Comparison of ENCODE assay signal across 27 cellular contexts in genomic region chr3:49529567-49529966, GRCh38. TPM values are rescaled to one million over a fixed set of nuclear protein-coding genes. Genes with fewer than 3 reads are reported as not detected.
DNase-seq lines count a peak whose midpoint lies in the region; ATAC-seq, FAIRE-seq and TF ChIP-seq lines count a peak whose summit lies in the region.
"Had no signal": no experiment of that assay in that cellular context is flagged by ENCODE, and none has a peak within 500 bp of the region (broad histone marks: within the 10 kb centered on the region; RNA-seq: fewer than 3 reads in every experiment).

No MANE protein-coding gene starts in this region.

- no TSS peak for BruUV-seq in HepG2 (replicated peaks; lab: Mats Ljungman, UMichigan)

- POLR2A ChIA-PET in activated CD4-positive, alpha-beta T cell treated with anti-CD3 and anti-CD28 coated beads for 36 hours (lab: Charles Lee) = no interaction called here
- POLR2A ChIA-PET in HepG2 (lab: Yijun Ruan, JAX) = no interaction called here

- CTCF ChIA-PET in activated CD4-positive, alpha-beta T cell treated with anti-CD3 and anti-CD28 coated beads for 36 hours (lab: Charles Lee) = interaction anchor here (0.6 to 2.3 kb wide), 4 partner anchors 9 to 177 kb away, joined by 3 to 13 read pairs (median 3); no protein-coding TSS in a partner anchor
- CTCF ChIA-PET in HepG2 (lab: Yijun Ruan, JAX; ENCODE audit: low intra/inter-chr PET ratio, low total read pairs) = no interaction called here

- H3K9me3 Mint-ChIP-seq in activated CD4-positive, alpha-beta T cell treated with anti-CD3 and anti-CD28 coated beads for 36 hours (ENCODE audit: low read depth) = no peaks in the 10 kb centered on the region
- no peaks in the 10 kb centered on the region for H3K9me3 Mint-ChIP-seq in activated T-helper 2 cell treated with anti-CD3 and anti-CD28 coated beads, Interferon-gamma antibody, Interleukin-2, Interleukin-4, amounts not matched to agents 10 μg/mL and 5 μg/mL and 100 μg/mL, durations not matched to agents 14 hours and 24 hours and 36 hours
- H3K9me3 Mint-ChIP-seq: CD4-positive, alpha-beta T cell; naive B cell had no signal

- no peak overlapping the region for H3K9ac ChIP-seq in HepG2 (ENCODE audit: insufficient read depth, low read depth, low read length)

- no peak overlapping the region for H3K4me3 Mint-ChIP-seq in activated CD4-positive, alpha-beta T cell treated with anti-CD3 and anti-CD28 coated beads for 36 hours
- H3K4me3 Mint-ChIP-seq in activated T-helper 2 cell treated with anti-CD3 and anti-CD28 coated beads, Interferon-gamma antibody, Interleukin-2, Interleukin-4, amounts not matched to agents 10 μg/mL and 5 μg/mL and 100 μg/mL, durations not matched to agents 14 hours and 24 hours and 36 hours (ENCODE audit: low read depth) = no peak overlapping the region
- H3K4me3 Mint-ChIP-seq: CD4-positive, alpha-beta T cell had no signal

- H3K27me3 ChIP-seq in gastrocnemius medialis = no peaks in the 10 kb centered on the region
- H3K27me3 ChIP-seq in HepG2 (ENCODE audit: control insufficient read depth in 1 of 2, insufficient read depth in 2 of 2, low read length in 2 of 2) = no peaks in the 10 kb centered on the region
- H3K27me3 ChIP-seq: gastroesophageal sphincter, stomach, tibial artery had no signal

- H3K36me3 Mint-ChIP-seq in activated CD4-positive, alpha-beta T cell treated with anti-CD3 and anti-CD28 coated beads for 36 hours (ENCODE audit: low read depth) = peaks cover 25% of the 10 kb centered on the region
- H3K36me3 Mint-ChIP-seq in activated T-helper 2 cell treated with anti-CD3 and anti-CD28 coated beads, Interferon-gamma antibody, Interleukin-2, Interleukin-4, amounts not matched to agents 10 μg/mL and 5 μg/mL and 100 μg/mL, durations not matched to agents 14 hours and 24 hours and 36 hours (ENCODE audit: low read depth) = peaks cover 39% of the 10 kb centered on the region

- intact Hi-C loops in activated CD4-positive, alpha-beta T cell treated with anti-CD3 and anti-CD28 coated beads for 36 hours (cut with DNase I, micrococcal nuclease) = no loop called here
- intact Hi-C loops in activated T-helper 2 cell treated with anti-CD3 and anti-CD28 coated beads, Interferon-gamma antibody, Interleukin-2, Interleukin-4, amounts not matched to agents 10 μg/mL and 5 μg/mL and 100 μg/mL, durations not matched to agents 14 hours and 24 hours and 36 hours (cut with micrococcal nuclease) = loop anchor here (2.0 kb wide), 1 partner anchor 59 kb away; the partner anchor contains the start of gene DAG1
- intact Hi-C loops in gastrocnemius medialis (cut with DNase I; ENCODE audit: low total_unique reads) = no loop called here
- intact Hi-C loops in HepG2 (cut with micrococcal nuclease; ENCODE audit: unreplicated experiment) = no loop called here

- FAIRE-seq in GM12892 (lab: Jason Lieb, UNC) = peak; percentile 83
- FAIRE-seq in HepG2 (lab: Jason Lieb, UNC) = no peak
- FAIRE-seq: endometrium, small intestine had no signal

- no peak for TF ChIP-seq RAD21 in HepG2 (CRISPR knock-in tag; IDR thresholded peaks at IDR 0.05)

- H3K4me2 ChIP-seq in HepG2 (ENCODE audit: low read depth, low read length) = no peak overlapping the region

- H3K4me1 Mint-ChIP-seq in activated CD4-positive, alpha-beta T cell treated with anti-CD3 and anti-CD28 coated beads for 36 hours = peaks cover 11% of the 10 kb centered on the region
- peaks cover 18% of the 10 kb centered on the region for H3K4me1 Mint-ChIP-seq in activated T-helper 2 cell treated with anti-CD3 and anti-CD28 coated beads, Interferon-gamma antibody, Interleukin-2, Interleukin-4, amounts not matched to agents 10 μg/mL and 5 μg/mL and 100 μg/mL, durations not matched to agents 14 hours and 24 hours and 36 hours (ENCODE audit: low read depth)

- H3K36me3 ChIP-seq in gastrocnemius medialis (peaks cover 0 to 44% of the 10 kb centered on the region in 2 donors), HepG2 (replicated peaks in 1 of 2; ENCODE audit: control insufficient read depth in 1 of 2, insufficient read depth in 2 of 2, low read length in 2 of 2) (peaks cover 17 to 43% of the 10 kb centered on the region in 2 experiments; a peak in 4 of 5 replicates)

- in situ Hi-C loops in gastrocnemius medialis (cut with MboI; ENCODE audit: low sequenced_read_pairs in 4 of 4) = loop anchor here in 1 of 4 donors (25.0 kb wide), 1 partner anchor 308 kb away; no protein-coding TSS in a partner anchor
- in situ Hi-C loops in HepG2 (cut with HindIII; ENCODE audit: extremely low pct_ligation_motif_present, low pct_unique_long_range_greater_than_20kb) = no loop called here

- no peaks in the 10 kb centered on the region for H3K79me2 ChIP-seq in HepG2 (ENCODE audit: insufficient read depth, low read length)

- peaks cover 18 to 28% of the 10 kb centered on the region in 2 donors for H3K4me1 ChIP-seq in gastrocnemius medialis
- H3K4me1 ChIP-seq in HepG2 (ENCODE audit: insufficient read depth, low read length) = no peaks in the 10 kb centered on the region

- TF ChIP-seq CTCF in gastrocnemius medialis (IDR thresholded peaks at IDR 0.05 in 4 of 5, conservative IDR thresholded peaks at IDR 0.05 in 1 of 5) (no peak), HepG2 (CRISPR knock-in tag; IDR thresholded peaks at IDR 0.05) (no peak)

- TF ChIP-seq POLR2A in GM12892 (IDR thresholded peaks at IDR 0.05; ENCODE audit: low read depth, low read length) (no peak), gastrocnemius medialis (IDR thresholded peaks at IDR 0.05) (no peak), HepG2 (IDR thresholded peaks at IDR 0.05; ENCODE audit: insufficient read depth in 1 of 2, low read depth in 2 of 2, low read length in 2 of 2) (no peak)

- ATAC-seq in activated CD4-positive, alpha-beta T cell treated with anti-CD3 and anti-CD28 coated beads for 36 hours = peak; percentile 90
- ATAC-seq in gastrocnemius medialis (no peak), HepG2 (no peak)
- ATAC-seq: gastroesophageal sphincter had no signal

- H3K27ac Mint-ChIP-seq in activated CD4-positive, alpha-beta T cell treated with anti-CD3 and anti-CD28 coated beads for 36 hours = peak overlapping the region; percentile 72
- peak overlapping the region; percentile 55 for H3K27ac Mint-ChIP-seq in activated T-helper 2 cell treated with anti-CD3 and anti-CD28 coated beads, Interferon-gamma antibody, Interleukin-2, Interleukin-4, amounts not matched to agents 10 μg/mL and 5 μg/mL and 100 μg/mL, durations not matched to agents 14 hours and 24 hours and 36 hours
- H3K27ac Mint-ChIP-seq: CD4-positive, alpha-beta T cell had no signal

- H4K20me1 ChIP-seq in HepG2 (ENCODE audit: insufficient read depth, low read length) = no peaks in the 10 kb centered on the region

- H3K27ac ChIP-seq in gastrocnemius medialis = peak overlapping the region; percentile 32 to 66 (median 47)
- H3K27ac ChIP-seq in HepG2 (ENCODE audit: extremely low read length, insufficient read depth, low read length) = no peak overlapping the region
- H3K27ac ChIP-seq: gastroesophageal sphincter, left ventricle myocardium inferior, SK-N-MC, stomach, tibial artery had no signal

- no peak overlapping the region for H2AFZ ChIP-seq in HepG2 (ENCODE audit: low read length)

- H3K9me3 ChIP-seq in gastrocnemius medialis (no peaks in the 10 kb centered on the region), HepG2 (ENCODE audit: low read length) (no peaks in the 10 kb centered on the region)
- H3K9me3 ChIP-seq: gastroesophageal sphincter, left ventricle myocardium inferior, stomach, tibial artery had no signal

- TF ChIP-seq EP300 in HepG2 (IDR thresholded peaks at IDR 0.05; ENCODE audit: low read depth in 2 of 2, low read length in 2 of 2) (no peak), HepG2 (CRISPR knock-in tag; IDR thresholded peaks at IDR 0.05; ENCODE audit: borderline replicate concordance) (no peak)

- no peak overlapping the region for H3K4me3 ChIP-seq in gastrocnemius medialis
- no peak overlapping the region for H3K4me3 ChIP-seq in HepG2 (replicated peaks in 1 of 3; ENCODE audit: insufficient read depth in 1 of 3, low read depth in 2 of 3, low read length in 3 of 3)
- H3K4me3 ChIP-seq: gastroesophageal sphincter, left ventricle myocardium inferior, SK-N-MC, stomach, tibial artery had no signal

- H3K27me3 Mint-ChIP-seq in activated CD4-positive, alpha-beta T cell treated with anti-CD3 and anti-CD28 coated beads for 36 hours = no peaks in the 10 kb centered on the region
- H3K27me3 Mint-ChIP-seq in activated T-helper 2 cell treated with anti-CD3 and anti-CD28 coated beads, Interferon-gamma antibody, Interleukin-2, Interleukin-4, amounts not matched to agents 10 μg/mL and 5 μg/mL and 100 μg/mL, durations not matched to agents 14 hours and 24 hours and 36 hours (ENCODE audit: low read depth) = no peaks in the 10 kb centered on the region
- H3K27me3 Mint-ChIP-seq: CD4-positive, alpha-beta T cell; naive B cell had no signal

- DNase-seq in activated CD4-positive, alpha-beta T cell treated with anti-CD3 and anti-CD28 coated beads for 36 hours = peak; percentile 50
- DNase-seq in activated CD4-positive, alpha-beta T cell treated with anti-CD3 and anti-CD28 coated beads, Interleukin-2, amount 50 U/mL, for 1 hour = no peak
- no peak for DNase-seq in GM12892 (ENCODE audit: insufficient read length)
- no peak for DNase-seq in activated T-helper 2 cell treated with anti-CD3 and anti-CD28 coated beads, Interferon-gamma antibody, Interleukin-2, Interleukin-4, amounts not matched to agents 10 μg/mL and 5 μg/mL and 100 μg/mL, durations not matched to agents 14 hours and 24 hours and 36 hours (ENCODE audit: low spot score)
- DNase-seq in gastrocnemius medialis = no peak
- DNase-seq in NCI-H1436 treated with DMSO at 0.1 percent for 48 hours (lab: John Stamatoyannopoulos, UW) = no peak
- no peak for DNase-seq in HepG2 (ENCODE audit: low spot score)
- DNase-seq in stimulated activated CD4-positive, alpha-beta T cell treated with anti-CD3 and anti-CD28 coated beads, Interleukin-2, amount 100 ng/mL, for 48 hours = no peak
- DNase-seq: 8988T; activated effector memory CD4-positive, alpha-beta T cell treated with Interleukin-2 at 50 U/mL for 16 hours; CD4-positive, alpha-beta T cell; cortex of kidney; EL; hypothalamus; left ventricle myocardium inferior; naive B cell; NCI-H1105; NCI-H2081 treated with DMSO at 0.1 percent for 48 hours; NCI-H345; NCI-H774; small intestine; stimulated activated CD4-positive, alpha-beta T cell treated with anti-CD3 and anti-CD28 coated beads, Interleukin-4, amount 100 ng/mL, for 1 hour; stomach; tibial artery had no signal

RNA-seq across cellular contexts. Expression of gene BSN, which starts 24.7 kb away (rescaled TPM):
- under 1 TPM; 0.09 to 0.11 TPM for total RNA-seq in activated CD4-positive, alpha-beta T cell treated with anti-CD3 and anti-CD28 coated beads for 36 hours
- polyA plus RNA-seq in GM12892 (2012; ENCODE audit: missing spikeins) = 0.08 TPM
- total RNA-seq in activated T-helper 2 cell treated with anti-CD3 and anti-CD28 coated beads, Interferon-gamma antibody, Interleukin-2, Interleukin-4, amounts not matched to agents 10 μg/mL and 5 μg/mL and 100 μg/mL, durations not matched to agents 14 hours and 24 hours and 36 hours = 0.09 and 0.11 TPM in 2 replicates
- total RNA-seq in gastrocnemius medialis (under 1 TPM; 0.10 to 0.24 (median 0.21) TPM), HepG2 (2016; rRNA removed; fragmentation: Illumina TruSeq; extraction: Trizol) (0.70 and 0.86 TPM in 2 replicates)
- total RNA-seq in HepG2 (2016; cell fraction: cytosol; rRNA removed; fragmentation: Illumina TruSeq; extraction: Trizol; ENCODE audit: low read depth) = 0.26 and 0.30 TPM in 2 replicates
- total RNA-seq in HepG2 (2016; cell fraction: insoluble cytoplasmic fraction; rRNA removed; fragmentation: Illumina TruSeq; extraction: Trizol) = 0.67 and 0.71 TPM in 2 replicates
- total RNA-seq in HepG2 (2016; cell fraction: membrane; rRNA removed; fragmentation: Illumina TruSeq; extraction: Trizol) = 0.28 and 0.43 TPM in 2 replicates
- 1.3 and 2.1 TPM in 2 replicates for total RNA-seq in HepG2 (2016; cell fraction: nucleus; rRNA removed; fragmentation: Illumina TruSeq; extraction: Trizol)
- 0.42 and 0.67 TPM in 2 replicates for polyA plus RNA-seq in HepG2 (2011; rRNA removed)
- polyA plus RNA-seq in HepG2 (2011; cell fraction: cytosol; rRNA removed) = 0.23 and 0.25 TPM in 2 replicates
- polyA plus RNA-seq in HepG2 (2011; cell fraction: nucleus; rRNA removed) = 3.3 TPM in 2 replicates
- polyA plus RNA-seq in HepG2 (2012) = 0.98 and 1.0 TPM in 2 replicates
- polyA plus RNA-seq in HepG2 (2016; cell fraction: cytosol; fragmentation: Illumina TruSeq; extraction: Trizol; ENCODE audit: low read depth) = 0.10 and 0.11 TPM in 2 replicates
- 0.40 and 0.68 TPM in 2 replicates for polyA plus RNA-seq in HepG2 (2016; cell fraction: insoluble cytoplasmic fraction; fragmentation: Illumina TruSeq; extraction: Trizol; ENCODE audit: low read depth)
- 0.08 and 0.10 TPM in 2 replicates for polyA plus RNA-seq in HepG2 (2016; cell fraction: membrane; fragmentation: Illumina TruSeq; extraction: Trizol; ENCODE audit: low read depth)
- polyA plus RNA-seq in HepG2 (2016; cell fraction: nucleus; fragmentation: Illumina TruSeq; extraction: Trizol; ENCODE audit: insufficient read depth, low read depth) = 3.5 and 3.9 TPM in 2 replicates
- polyA minus RNA-seq in HepG2 (2011; rRNA and poly(A)+ RNA removed; ENCODE audit: low replicate concordance) = 0.09 and 1.8 TPM in 2 replicates
- polyA minus RNA-seq in HepG2 (2011; cell fraction: cytosol; rRNA and poly(A)+ RNA removed) = 0.88 and 1.1 TPM in 2 replicates
- 1.8 and 2.2 TPM in 2 replicates for polyA minus RNA-seq in HepG2 (2011; cell fraction: nucleus; rRNA and poly(A)+ RNA removed)

RNA-seq across cellular contexts. Expression of gene DAG1, which starts 59.5 kb away (rescaled TPM):
- 1 to 10 TPM; 9.0 to 9.2 TPM for total RNA-seq in activated CD4-positive, alpha-beta T cell treated with anti-CD3 and anti-CD28 coated beads for 36 hours
- polyA plus RNA-seq in GM12892 (2012; ENCODE audit: missing spikeins) = 5.8 TPM
- total RNA-seq in activated T-helper 2 cell treated with anti-CD3 and anti-CD28 coated beads, Interferon-gamma antibody, Interleukin-2, Interleukin-4, amounts not matched to agents 10 μg/mL and 5 μg/mL and 100 μg/mL, durations not matched to agents 14 hours and 24 hours and 36 hours = 17.0 and 25.9 TPM in 2 replicates
- total RNA-seq in gastrocnemius medialis (100 to 1,000 TPM in 3 of 4 donors, 10 to 100 TPM in 1; 95.0 to 177 (median 109) TPM), HepG2 (2016; rRNA removed; fragmentation: Illumina TruSeq; extraction: Trizol) (26.0 and 50.4 TPM in 2 replicates)
- 7.6 and 8.6 TPM in 2 replicates for total RNA-seq in HepG2 (2016; cell fraction: cytosol; rRNA removed; fragmentation: Illumina TruSeq; extraction: Trizol; ENCODE audit: low read depth)
- total RNA-seq in HepG2 (2016; cell fraction: insoluble cytoplasmic fraction; rRNA removed; fragmentation: Illumina TruSeq; extraction: Trizol) = 23.1 and 46.3 TPM in 2 replicates
- 16.0 and 18.5 TPM in 2 replicates for total RNA-seq in HepG2 (2016; cell fraction: membrane; rRNA removed; fragmentation: Illumina TruSeq; extraction: Trizol)
- 65.8 and 74.0 TPM in 2 replicates for total RNA-seq in HepG2 (2016; cell fraction: nucleus; rRNA removed; fragmentation: Illumina TruSeq; extraction: Trizol)
- 47.3 and 49.4 TPM in 2 replicates for polyA plus RNA-seq in HepG2 (2011; rRNA removed)
- 28.9 and 29.7 TPM in 2 replicates for polyA plus RNA-seq in HepG2 (2011; cell fraction: cytosol; rRNA removed)
- 24.1 and 25.2 TPM in 2 replicates for polyA plus RNA-seq in HepG2 (2011; cell fraction: nucleus; rRNA removed)
- 16.5 and 18.8 TPM in 2 replicates for polyA plus RNA-seq in HepG2 (2012)
- 3.2 and 3.4 TPM in 2 replicates for polyA plus RNA-seq in HepG2 (2016; cell fraction: cytosol; fragmentation: Illumina TruSeq; extraction: Trizol; ENCODE audit: low read depth)
- 25.3 and 29.2 TPM in 2 replicates for polyA plus RNA-seq in HepG2 (2016; cell fraction: insoluble cytoplasmic fraction; fragmentation: Illumina TruSeq; extraction: Trizol; ENCODE audit: low read depth)
- 8.3 and 8.4 TPM in 2 replicates for polyA plus RNA-seq in HepG2 (2016; cell fraction: membrane; fragmentation: Illumina TruSeq; extraction: Trizol; ENCODE audit: low read depth)
- 93.4 and 97.1 TPM in 2 replicates for polyA plus RNA-seq in HepG2 (2016; cell fraction: nucleus; fragmentation: Illumina TruSeq; extraction: Trizol; ENCODE audit: insufficient read depth, low read depth)
- 198 and 220 TPM in 2 replicates for polyA minus RNA-seq in HepG2 (2011; rRNA and poly(A)+ RNA removed; ENCODE audit: low replicate concordance)
- 39.7 and 54.7 TPM in 2 replicates for polyA minus RNA-seq in HepG2 (2011; cell fraction: cytosol; rRNA and poly(A)+ RNA removed)
- polyA minus RNA-seq in HepG2 (2011; cell fraction: nucleus; rRNA and poly(A)+ RNA removed) = 16.2 and 17.4 TPM in 2 replicates
